26 cellular contexts compared by ENCODE assay signal in the genomic region with DNA sequence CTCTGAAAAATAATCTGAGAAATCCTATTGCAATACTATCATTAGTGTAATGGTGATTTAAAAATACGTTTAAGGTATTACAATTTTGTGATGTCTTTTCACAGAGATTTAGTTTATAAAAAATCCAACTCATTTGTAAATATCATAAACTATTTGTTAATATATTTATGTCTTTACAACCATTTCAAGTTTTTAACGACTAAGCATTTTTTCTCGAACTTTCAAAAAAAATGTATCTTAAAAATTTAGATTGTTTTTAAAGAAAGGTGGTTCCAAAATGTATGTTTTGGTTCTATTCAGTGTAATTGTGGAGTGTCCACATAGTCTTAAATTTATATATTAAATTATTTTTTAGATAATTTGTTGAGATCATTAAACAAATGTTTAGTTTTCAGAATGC.
DNase-seq lines count a peak whose midpoint lies in the region; ATAC-seq, FAIRE-seq and TF ChIP-seq lines count a peak whose summit lies in the region.
"Had no signal": no experiment of that assay in that cellular context is flagged by ENCODE, and none has a peak within 500 bp of the region (broad histone marks: within the 10 kb centered on the region; RNA-seq: fewer than 3 reads in every experiment).

No MANE protein-coding gene starts in this region.

- H3K79me2 ChIP-seq in K562 (ENCODE audit: control insufficient read depth, insufficient read depth, low read length): no peaks in the 10 kb centered on the region

- no peaks in the 10 kb centered on the region for H3K27me3 Mint-ChIP-seq in CD8-positive, alpha-beta memory T cell
- H3K27me3 Mint-ChIP-seq: CD4-positive, alpha-beta T cell had no signal

- FAIRE-seq in A204.1 (lab: Jason Lieb, UNC) (peak; percentile 91), K562 (lab: Jason Lieb, UNC) (no peak), endometrium (lab: Jason Lieb, UNC) (peak; percentile 8), kidney (lab: Jason Lieb, UNC) (peak; percentile 3), GM12892 (lab: Jason Lieb, UNC) (no peak)
- FAIRE-seq: A549, GM12891, H54 had no signal

- POLR2A ChIA-PET in K562 (lab: Yijun Ruan, JAX): no interaction called here
- POLR2A ChIA-PET in CD8-positive, alpha-beta memory T cell (lab: Charles Lee): no interaction called here

- no peak for TF ChIP-seq RAD21 in K562 (CRISPR knock-in tag; conservative IDR thresholded peaks at IDR 0.05 in 1 of 2, IDR thresholded peaks at IDR 0.05 in 1 of 2)

- H3K4me3 Mint-ChIP-seq in CD8-positive, alpha-beta memory T cell: no peak overlapping the region
- H3K4me3 Mint-ChIP-seq: CD14-positive monocyte; CD4-positive, alpha-beta T cell; GM23338; HFFc6 had no signal

- no peaks in the 10 kb centered on the region for H3K9me1 ChIP-seq in K562 (ENCODE audit: control insufficient read depth, insufficient read depth, low read length)

- no peaks in the 10 kb centered on the region for H4K20me1 ChIP-seq in K562 (replicated peaks; ENCODE audit: control insufficient read depth, insufficient read depth, low read length)
- H4K20me1 ChIP-seq: BLaER1 treated with 17β-estradiol and CSF1 and Interleukin-3, amounts not matched to agents 10 nM and 100 nM had no signal

- H3K27me3 ChIP-seq in K562 (ENCODE audit: control insufficient read depth in 2 of 2, insufficient read depth in 2 of 2, low read length in 2 of 2): no peaks in the 10 kb centered on the region
- no peaks in the 10 kb centered on the region for H3K27me3 ChIP-seq in CD8-positive, alpha-beta memory T cell (ENCODE audit: insufficient read depth, low read length, poor library complexity, severe bottlenecking)
- H3K27me3 ChIP-seq: BE2C; BLaER1 treated with 17β-estradiol and CSF1 and Interleukin-3, amounts not matched to agents 10 nM and 100 nM had no signal

- CTCF ChIA-PET in K562 (lab: Yijun Ruan, JAX; ENCODE audit: low intra/inter-chr PET ratio): no interaction called here
- CTCF ChIA-PET in CD8-positive, alpha-beta memory T cell (lab: Charles Lee): no interaction called here

- no peak for ATAC-seq in K562
- ATAC-seq: A549, GM23338 had no signal

- no peak for DNase-seq in K562 (ENCODE audit: extremely low read depth in 1 of 4, low spot score in 3 of 4)
- DNase-seq in kidney: no peak
- no peak for DNase-seq in CD8-positive, alpha-beta memory T cell
- no peak for DNase-seq in GM20000 (ENCODE audit: low spot score)
- no peak for DNase-seq in stimulated activated CD4-positive, alpha-beta T cell treated with anti-CD3 and anti-CD28 coated beads, Interleukin-2, amount 100 ng/mL, for 48 hours
- no peak for DNase-seq in GM12892 (ENCODE audit: insufficient read length)
- DNase-seq: ACHN; AML-193; BE2C; Calu3; CD4-positive, alpha-beta T cell; COR-L47; DMS53; DMS79 treated with DMSO at 0.1 percent for 48 hours; GF-D8; HFFc6 had no signal

- no TSS peak for BruUV-seq in K562 (replicated peaks; lab: Mats Ljungman, UMichigan)

- H3K4me2 ChIP-seq in K562 (ENCODE audit: insufficient read depth, low read length): no peak overlapping the region
- H3K4me2 ChIP-seq: A549, GM23338 had no signal

- WGBS in K562 (ENCODE audit: insufficient coverage, low coverage, missing lambda C conversion rate): 2% methylated on average over 3 of the region's 3 CpGs

- intact Hi-C loops in K562 (cut with micrococcal nuclease): no loop called here
- intact Hi-C loops in kidney (cut with DNase I): no loop called here

- no peak for TF ChIP-seq EP300 in K562 (IDR thresholded peaks at IDR 0.05; ENCODE audit: low read length)

- no peaks in the 10 kb centered on the region for H3K4me1 ChIP-seq in K562 (replicated peaks in 1 of 2; ENCODE audit: control insufficient read depth in 2 of 2, insufficient read depth in 2 of 2, low read length in 2 of 2)
- H3K4me1 ChIP-seq in kidney (ENCODE audit: control insufficient read depth in 1 of 2, insufficient read depth in 1 of 2, low read depth in 1 of 2, low read length in 2 of 2): no peaks in the 10 kb centered on the region
- H3K4me1 ChIP-seq in CD8-positive, alpha-beta memory T cell (ENCODE audit: insufficient read depth, low read length): no peaks in the 10 kb centered on the region
- H3K4me1 ChIP-seq: A549, BE2C, HAP-1 had no signal

- H3K27ac Mint-ChIP-seq in CD8-positive, alpha-beta memory T cell: no peak overlapping the region
- H3K27ac Mint-ChIP-seq: CD14-positive monocyte; CD4-positive, alpha-beta T cell; GM23338; HFFc6 had no signal

- H2AFZ ChIP-seq in K562 (ENCODE audit: low read depth, low read length): no peak overlapping the region
- H2AFZ ChIP-seq: GM23338 had no signal

- H3K4me3 ChIP-seq in K562 (no peak overlapping the region), kidney (ENCODE audit: low read length in 2 of 2) (no peak overlapping the region)
- no peak overlapping the region for H3K4me3 ChIP-seq in CD8-positive, alpha-beta memory T cell (ENCODE audit: low read length)
- H3K4me3 ChIP-seq: A549; BLaER1 treated with 17β-estradiol and CSF1 and Interleukin-3, amounts not matched to agents 10 nM and 100 nM; GM23338; HAP-1 had no signal

- no peaks in the 10 kb centered on the region for H3K36me3 ChIP-seq in K562 (ENCODE audit: control insufficient read depth, insufficient read depth, low read length)
- no peaks in the 10 kb centered on the region for H3K36me3 ChIP-seq in kidney (ENCODE audit: control insufficient read depth in 1 of 2, insufficient read depth in 2 of 2, low read length in 2 of 2)
- no peaks in the 10 kb centered on the region for H3K36me3 ChIP-seq in CD8-positive, alpha-beta memory T cell (ENCODE audit: insufficient read depth, low read length)
- H3K36me3 ChIP-seq: BE2C; BLaER1 treated with 17β-estradiol and CSF1 and Interleukin-3, amounts not matched to agents 10 nM and 100 nM; HAP-1 had no signal

- no peak overlapping the region for H3K9ac ChIP-seq in K562 (ENCODE audit: insufficient read depth in 1 of 2, low read depth in 2 of 2, low read length in 2 of 2)
- H3K9ac ChIP-seq in kidney (ENCODE audit: low read length in 2 of 2): no peak overlapping the region
- H3K9ac ChIP-seq: BLaER1 treated with 17β-estradiol and CSF1 and Interleukin-3, amounts not matched to agents 10 nM and 100 nM had no signal

- no peaks in the 10 kb centered on the region for H3K9me3 ChIP-seq in K562 (replicated peaks; ENCODE audit: control insufficient read depth, insufficient read depth, low read depth, low read length)
- H3K9me3 ChIP-seq in kidney (ENCODE audit: control insufficient read depth in 1 of 2, low read length in 2 of 2): no peaks in the 10 kb centered on the region
- H3K9me3 ChIP-seq in CD8-positive, alpha-beta memory T cell (ENCODE audit: low read length): no peaks in the 10 kb centered on the region
- H3K9me3 ChIP-seq: A549; BE2C; BLaER1 treated with 17β-estradiol and CSF1 and Interleukin-3, amounts not matched to agents 10 nM and 100 nM; HAP-1 had no signal

- in situ Hi-C loops in K562 (cut with MboI): no loop called here

- H3K36me3 Mint-ChIP-seq in CD8-positive, alpha-beta memory T cell: no peaks in the 10 kb centered on the region
- H3K36me3 Mint-ChIP-seq: CD14-positive monocyte had no signal

- TF ChIP-seq CTCF in K562 (IDR thresholded peaks at IDR 0.05 in 2 of 3, conservative IDR thresholded peaks at IDR 0.05 in 1 of 3; ENCODE audit: insufficient read depth in 2 of 3, low read depth in 1 of 3, low read length in 3 of 3): no peak
- no peak for TF ChIP-seq CTCF in kidney (IDR thresholded peaks at IDR 0.05; ENCODE audit: borderline replicate concordance, extremely low read depth, insufficient read depth)
- no peak for TF ChIP-seq CTCF in GM20000 (IDR thresholded peaks at IDR 0.05; ENCODE audit: extremely low read depth, missing control alignments)

- TF ChIP-seq POLR2A in K562 (conservative IDR thresholded peaks at IDR 0.05): no peak
- TF ChIP-seq POLR2A in GM12892 (IDR thresholded peaks at IDR 0.05; ENCODE audit: low read depth, low read length): no peak

- H3K27ac ChIP-seq in K562 (ENCODE audit: extremely low read depth, low read depth, low read length) (no peak overlapping the region), kidney (ENCODE audit: low read depth in 2 of 2, low read length in 2 of 2) (no peak overlapping the region)
- no peak overlapping the region for H3K27ac ChIP-seq in CD8-positive, alpha-beta memory T cell (ENCODE audit: low read depth, low read length)
- H3K27ac ChIP-seq: 22Rv1, A549 had no signal

- no peaks in the 10 kb centered on the region for H3K4me1 Mint-ChIP-seq in CD8-positive, alpha-beta memory T cell
- H3K4me1 Mint-ChIP-seq: CD14-positive monocyte, GM23338 had no signal

- H3K9me3 Mint-ChIP-seq in CD8-positive, alpha-beta memory T cell: peaks cover 0 to 8% (median 0%) of the 10 kb centered on the region in 5 donors
- H3K9me3 Mint-ChIP-seq: GM23338 had no signal

TF ChIP-seq in K562, 482 proteins besides CTCF, POLR2A, EP300 and RAD21 (continues in another document):
- TF ChIP-seq ZNF780A (CRISPR knock-in tag; IDR thresholded peaks at IDR 0.05): no peak
